ENCODE assay signal across 12 cellular contexts in the genomic region with DNA sequence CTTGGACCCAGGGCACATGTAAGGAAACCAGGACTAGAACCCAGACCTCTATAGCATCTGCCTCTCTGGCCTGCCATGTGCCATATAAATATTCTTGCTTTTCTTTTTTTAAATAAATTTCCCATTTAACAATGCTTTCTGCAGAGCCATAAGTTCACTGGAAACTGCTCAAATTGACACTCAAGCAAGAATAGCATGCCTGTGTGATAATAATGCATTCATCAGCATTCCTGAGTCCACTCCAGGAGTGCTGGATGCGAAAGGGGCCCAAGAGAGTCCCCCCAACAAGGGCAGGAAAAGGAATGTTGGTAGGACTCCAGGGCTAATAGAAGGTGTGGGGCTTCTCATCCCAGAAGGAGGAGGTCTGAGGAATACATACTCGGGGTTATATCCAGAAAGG.
"Had no signal": no experiment of that assay in that cellular context is flagged by ENCODE, and none has a peak within 500 bp of the region (broad histone marks: within the 10 kb centered on the region; RNA-seq: fewer than 3 reads in every experiment).

No MANE protein-coding gene starts in this region.

- H3K36me3 Mint-ChIP-seq: activated naive CD8-positive, alpha-beta T cell had no signal

- H3K27ac ChIP-seq: body of pancreas, hepatocyte, thyroid gland had no signal

- H3K9me3 ChIP-seq: body of pancreas, thyroid gland had no signal

- H3K4me3 ChIP-seq: body of pancreas, hepatocyte, thyroid gland had no signal

- H3K27ac Mint-ChIP-seq: activated naive CD8-positive, alpha-beta T cell; memory B cell had no signal

- H3K4me1 Mint-ChIP-seq: memory B cell, neural crest cell had no signal

- H3K36me3 ChIP-seq: thyroid gland had no signal

- H3K27me3 ChIP-seq: body of pancreas, thyroid gland had no signal

- ATAC-seq: body of pancreas had no signal

- DNase-seq: activated gamma-delta T cell; activated T-cell treated with anti-CD3 and anti-CD28 coated beads for 4 hours; body of pancreas; dermis blood vessel endothelial cell; foreskin fibroblast; retina; stimulated activated naive CD4-positive, alpha-beta T cell; thyroid gland had no signal

- H3K4me1 ChIP-seq: body of pancreas, thyroid gland had no signal

- H3K4me3 Mint-ChIP-seq: activated naive CD8-positive, alpha-beta T cell; memory B cell; neural crest cell had no signal
